16 cellular contexts compared by ENCODE assay signal in the genomic region with DNA sequence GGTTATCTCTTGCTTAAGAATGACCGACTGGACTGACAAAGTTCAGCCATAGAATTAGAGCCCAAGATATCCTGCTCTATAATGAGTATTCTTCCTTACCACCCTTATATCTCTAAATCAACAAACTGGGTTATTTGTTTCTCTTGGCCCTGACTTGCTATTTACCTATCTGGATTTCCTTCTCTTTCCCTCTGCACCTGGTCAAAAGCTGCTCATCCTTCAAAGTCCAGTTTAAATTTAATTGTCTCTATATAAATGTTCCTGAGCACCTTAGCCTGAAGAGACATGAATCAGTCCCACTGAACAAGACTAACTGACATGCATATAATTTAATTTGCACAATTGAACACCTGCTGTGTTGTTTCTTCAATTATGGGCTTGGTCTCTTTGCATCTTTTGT.
DNase-seq lines count a peak whose midpoint lies in the region; ATAC-seq and TF ChIP-seq lines count a peak whose summit lies in the region.
"Had no signal": no experiment of that assay in that cellular context is flagged by ENCODE, and none has a peak within 500 bp of the region (broad histone marks: within the 10 kb centered on the region; RNA-seq: fewer than 3 reads in every experiment).

No MANE protein-coding gene starts in this region.

- no peaks in the 10 kb centered on the region for H3K36me3 ChIP-seq in prostate gland

- no peaks in the 10 kb centered on the region for H3K9me3 ChIP-seq in prostate gland

- DNase-seq in NCI-H510A treated with DMSO at 0.1 percent for 48 hours (lab: John Stamatoyannopoulos, UW) (peak; percentile 24), NCI-H510A (lab: John Stamatoyannopoulos, UW) (no peak), NCI-H1436 (lab: John Stamatoyannopoulos, UW) (peak; percentile 35), NCI-H748 (lab: John Stamatoyannopoulos, UW; ENCODE audit: unreplicated experiment) (peak; percentile 74), prostate gland (ENCODE audit: low spot score) (peak; percentile 24)
- DNase-seq in activated CD4-positive, CD25-positive, alpha-beta regulatory T cell (lab: John Stamatoyannopoulos, UW) = no peak
- DNase-seq: CD8-positive, alpha-beta memory T cell; DMS79 treated with DMSO at 0.1 percent for 48 hours; NCI-H2081; NCI-H345; NCI-H526 treated with DMSO at 0.1 percent for 48 hours; SIG-M5; T1000 had no signal

- H3K4me1 ChIP-seq in prostate gland (replicated peaks) = no peaks in the 10 kb centered on the region

- no peaks in the 10 kb centered on the region for H3K27me3 ChIP-seq in prostate gland (replicated peaks; ENCODE audit: insufficient read depth)

- ATAC-seq in GM18867 (IDR thresholded peaks at IDR 0.05; ENCODE audit: unreplicated experiment) (no peak), HG02840 (IDR thresholded peaks at IDR 0.05; ENCODE audit: low FRiP score, unreplicated experiment) (no peak)

- 62% methylated on average over 1 of the region's 1 CpG for WGBS in prostate gland

- intact Hi-C loops in prostate gland (cut with DNase I) = no loop called here

- TF ChIP-seq CTCF in prostate gland (IDR thresholded peaks at IDR 0.05) = no peak

- H3K4me3 ChIP-seq in prostate gland = no peak overlapping the region

- no peak for TF ChIP-seq POLR2A in prostate gland (IDR thresholded peaks at IDR 0.05)

- no peak overlapping the region for H3K27ac ChIP-seq in prostate gland
- H3K27ac ChIP-seq: HL-60 had no signal

Comparison
In these comparisons a context has a peak if more than half of its experiments do, and no peak if none do; other contexts are left out.
1. DNase-seq: peak in NCI-H510A treated with DMSO at 0.1 percent for 48 hours (single experiment), NCI-H1436 (single experiment), NCI-H748 (single experiment) and prostate gland (single experiment); none in NCI-H510A (single experiment) and activated CD4-positive, CD25-positive, alpha-beta regulatory T cell (0 of 4).